Comparison of ENCODE assay signal across 8 cellular contexts in genomic region chr19:1132625-1133383, GRCh38. TPM values are rescaled to one million over a fixed set of nuclear protein-coding genes. Genes with fewer than 3 reads are reported as not detected.
A peak's percentile ranks its signal among the peaks of the same experiment; 100 is the strongest.
DNase-seq lines count a peak whose midpoint lies in the region; ATAC-seq and TF ChIP-seq lines count a peak whose summit lies in the region.

No MANE protein-coding gene starts in this region.

- no peak for DNase-seq in activated CD4-positive, alpha-beta T cell treated with anti-CD3 and anti-CD28 coated beads, Interleukin-2, amount 10 ng/mL, durations not matched to agents 7 days and 5 days
- DNase-seq in activated CD4-positive, alpha-beta T cell treated with anti-CD3 and anti-CD28 coated beads for 1 hour = no peak
- DNase-seq in NB4 (ENCODE audit: low read depth) = peak; percentile 67
- no peak for DNase-seq in neural progenitor cell (ENCODE audit: low spot score)
- no peak for DNase-seq in NCI-H187 (lab: John Stamatoyannopoulos, UW)
- no peak for DNase-seq in NCI-H510A (lab: John Stamatoyannopoulos, UW)

- peaks cover 19% of the 10 kb centered on the region for H3K4me1 ChIP-seq in neural progenitor cell

- no peaks in the 10 kb centered on the region for H3K79me2 ChIP-seq in neural progenitor cell (ENCODE audit: low read depth)

- POLR2A ChIA-PET in activated CD4-positive, alpha-beta T cell treated with anti-CD3 and anti-CD28 coated beads, Interleukin-2, amount 10 ng/mL, durations not matched to agents 7 days and 5 days (lab: Charles Lee) = interaction anchor here (0.6 kb wide), 1 partner anchor 500 kb away, joined by 3 read pairs; no protein-coding TSS in a partner anchor

- no peak overlapping the region for H2AFZ ChIP-seq in neural progenitor cell (replicated peaks)

- ATAC-seq in GM21526 (IDR thresholded peaks at IDR 0.05; ENCODE audit: low FRiP score, unreplicated experiment) = no peak

- no peaks in the 10 kb centered on the region for H3K9me3 ChIP-seq in neural progenitor cell (ENCODE audit: low read depth)

- no peak overlapping the region for H3K27ac ChIP-seq in neural progenitor cell

- intact Hi-C loops in dendritic cell treated with granulocyte-macrophage colony-stimulating factor and Interleukin-4, amounts not matched to agents 40 ng/mL and 50 ng/mL, for 4 days (cut with micrococcal nuclease) = loop anchor here (5.0 kb wide), 1 partner anchor 39 kb away; the partner anchor contains the start of gene SBNO2

- peak overlapping the region; percentile 80 for H3K4me2 ChIP-seq in neural progenitor cell

- H3K9me3 Mint-ChIP-seq in activated CD4-positive, alpha-beta T cell treated with anti-CD3 and anti-CD28 coated beads, Interleukin-2, amount 10 ng/mL, durations not matched to agents 7 days and 5 days = no peaks in the 10 kb centered on the region
- H3K9me3 Mint-ChIP-seq in dendritic cell treated with granulocyte-macrophage colony-stimulating factor and Interleukin-4, amounts not matched to agents 40 ng/mL and 50 ng/mL, for 4 days = no peaks in the 10 kb centered on the region
- H3K9me3 Mint-ChIP-seq in neural progenitor cell = no peaks in the 10 kb centered on the region

- H3K27me3 Mint-ChIP-seq in activated CD4-positive, alpha-beta T cell treated with anti-CD3 and anti-CD28 coated beads, Interleukin-2, amount 10 ng/mL, durations not matched to agents 7 days and 5 days = no peaks in the 10 kb centered on the region
- H3K27me3 Mint-ChIP-seq in dendritic cell treated with granulocyte-macrophage colony-stimulating factor and Interleukin-4, amounts not matched to agents 40 ng/mL and 50 ng/mL, for 4 days = no peaks in the 10 kb centered on the region
- H3K27me3 Mint-ChIP-seq in neural progenitor cell (ENCODE audit: insufficient read depth, low read depth) = peaks cover 2% of the 10 kb centered on the region

- CTCF ChIA-PET in activated CD4-positive, alpha-beta T cell treated with anti-CD3 and anti-CD28 coated beads, Interleukin-2, amount 10 ng/mL, durations not matched to agents 7 days and 5 days (lab: Charles Lee) = interaction anchor here (0.6 to 2.0 kb wide), 5 partner anchors 19 to 111 kb away, joined by 3 to 7 read pairs (median 3); no protein-coding TSS in a partner anchor

- no peaks in the 10 kb centered on the region for H3K36me3 ChIP-seq in neural progenitor cell

- H4K20me1 ChIP-seq in neural progenitor cell (ENCODE audit: low read depth) = peaks cover 16% of the 10 kb centered on the region

- TF ChIP-seq CTCF in NB4 (IDR thresholded peaks at IDR 0.05; ENCODE audit: low read depth, low read length) = no peak
- TF ChIP-seq CTCF in neural progenitor cell (IDR thresholded peaks at IDR 0.05) = no peak

- H3F3A ChIP-seq in neural progenitor cell (ENCODE audit: low read depth) = peaks cover 19% of the 10 kb centered on the region

- H3K4me1 Mint-ChIP-seq in activated CD4-positive, alpha-beta T cell treated with anti-CD3 and anti-CD28 coated beads, Interleukin-2, amount 10 ng/mL, durations not matched to agents 7 days and 5 days = peaks cover 42% of the 10 kb centered on the region
- H3K4me1 Mint-ChIP-seq in dendritic cell treated with granulocyte-macrophage colony-stimulating factor and Interleukin-4, amounts not matched to agents 40 ng/mL and 50 ng/mL, for 4 days (ENCODE audit: low read depth) = peaks cover 71% of the 10 kb centered on the region
- H3K4me1 Mint-ChIP-seq in neural progenitor cell = peaks cover 4% of the 10 kb centered on the region

- H3K27ac Mint-ChIP-seq in activated CD4-positive, alpha-beta T cell treated with anti-CD3 and anti-CD28 coated beads, Interleukin-2, amount 10 ng/mL, durations not matched to agents 7 days and 5 days = peak overlapping the region; percentile 92
- peak overlapping the region; percentile 89 for H3K27ac Mint-ChIP-seq in dendritic cell treated with granulocyte-macrophage colony-stimulating factor and Interleukin-4, amounts not matched to agents 40 ng/mL and 50 ng/mL, for 4 days
- no peak overlapping the region for H3K27ac Mint-ChIP-seq in neural progenitor cell

- H3K36me3 Mint-ChIP-seq in activated CD4-positive, alpha-beta T cell treated with anti-CD3 and anti-CD28 coated beads, Interleukin-2, amount 10 ng/mL, durations not matched to agents 7 days and 5 days (ENCODE audit: low read depth) = peaks cover 4% of the 10 kb centered on the region
- peaks cover 75% of the 10 kb centered on the region for H3K36me3 Mint-ChIP-seq in dendritic cell treated with granulocyte-macrophage colony-stimulating factor and Interleukin-4, amounts not matched to agents 40 ng/mL and 50 ng/mL, for 4 days (ENCODE audit: low read depth)
- no peaks in the 10 kb centered on the region for H3K36me3 Mint-ChIP-seq in neural progenitor cell

- H3K4me3 Mint-ChIP-seq in activated CD4-positive, alpha-beta T cell treated with anti-CD3 and anti-CD28 coated beads, Interleukin-2, amount 10 ng/mL, durations not matched to agents 7 days and 5 days = peak overlapping the region; percentile 86
- peak overlapping the region; percentile 88 for H3K4me3 Mint-ChIP-seq in dendritic cell treated with granulocyte-macrophage colony-stimulating factor and Interleukin-4, amounts not matched to agents 40 ng/mL and 50 ng/mL, for 4 days
- no peak overlapping the region for H3K4me3 Mint-ChIP-seq in neural progenitor cell

- no peak overlapping the region for H3K9ac ChIP-seq in neural progenitor cell

- H3K4me3 ChIP-seq in NB4 (ENCODE audit: low read depth, low read length) (peak overlapping the region; percentile 32), neural progenitor cell (no peak overlapping the region)

- H3K27me3 ChIP-seq in neural progenitor cell = no peaks in the 10 kb centered on the region

- TF ChIP-seq POLR2A in NB4 (IDR thresholded peaks at IDR 0.05; ENCODE audit: extremely low read depth, insufficient read length) = no peak

RNA-seq across cellular contexts. Expression of gene GPX4, which starts 29.0 kb away (rescaled TPM):
- total RNA-seq in activated CD4-positive, alpha-beta T cell treated with anti-CD3 and anti-CD28 coated beads, Interleukin-2, amount 10 ng/mL, durations not matched to agents 7 days and 5 days = 100 to 1,000 TPM; 106 to 114 TPM
- total RNA-seq in neural progenitor cell (ENCODE audit: low replicate concordance) = 289 and 439 TPM in 2 replicates

RNA-seq across cellular contexts. Expression of gene POLR2E, which starts 37.6 kb away (rescaled TPM):
- 100 to 1,000 TPM; 120 to 133 TPM for total RNA-seq in activated CD4-positive, alpha-beta T cell treated with anti-CD3 and anti-CD28 coated beads, Interleukin-2, amount 10 ng/mL, durations not matched to agents 7 days and 5 days
- 98.8 and 197 TPM in 2 replicates for total RNA-seq in neural progenitor cell (ENCODE audit: low replicate concordance)

RNA-seq across cellular contexts. Expression of gene SBNO2, which starts 41.3 kb away (rescaled TPM):
- total RNA-seq in activated CD4-positive, alpha-beta T cell treated with anti-CD3 and anti-CD28 coated beads, Interleukin-2, amount 10 ng/mL, durations not matched to agents 7 days and 5 days = 10 to 100 TPM; 84.7 to 91.7 TPM
- total RNA-seq in neural progenitor cell (ENCODE audit: low replicate concordance) = 3.3 and 16.2 TPM in 2 replicates
